Comparison of ENCODE assay signal across 9 cellular contexts in genomic region chr17:75124041-75124818, GRCh38. TPM values are rescaled to one million over a fixed set of nuclear protein-coding genes. Genes with fewer than 3 reads are reported as not detected.
DNase-seq lines count a peak whose midpoint lies in the region; ATAC-seq and TF ChIP-seq lines count a peak whose summit lies in the region.
"Had no signal": no experiment of that assay in that cellular context is flagged by ENCODE, and none has a peak within 500 bp of the region (broad histone marks: within the 10 kb centered on the region; RNA-seq: fewer than 3 reads in every experiment).

No MANE protein-coding gene starts in this region.

- no peaks in the 10 kb centered on the region for H3K9me3 ChIP-seq in mucosa of stomach (ENCODE audit: control insufficient read depth, low read length)

- H3K36me3 ChIP-seq in mucosa of stomach (ENCODE audit: control insufficient read depth, insufficient read depth, low read length) = no peaks in the 10 kb centered on the region

- DNase-seq in HL-60 (ENCODE audit: low read depth in 1 of 2, low spot score in 1 of 2) (peak in 1 of 2 experiments; percentile 83), UCSD-AML1 (lab: John Stamatoyannopoulos, UW; ENCODE audit: unreplicated experiment) (peak; percentile 64), glutamatergic neuron (no peak)
- DNase-seq in central memory CD8-positive, alpha-beta T cell (ENCODE audit: low spot score in 2 of 2) = no peak
- peak in 1 of 2 donors; percentile 35 for DNase-seq in stimulated activated naive CD8-positive, alpha-beta T cell treated with anti-CD3 and anti-CD28 coated beads, Interleukin-15, amount 100 ng/mL, for 72 hours
- DNase-seq: naive B cell had no signal

- H3K27ac ChIP-seq in HL-60 (replicated peaks) = peak overlapping the region; percentile 38

- H3K27ac Mint-ChIP-seq in central memory CD8-positive, alpha-beta T cell (ENCODE audit: low read depth) = peak overlapping the region; percentile 25
- peak overlapping the region in 1 of 2 donors; percentile 65 for H3K27ac Mint-ChIP-seq in stimulated activated naive CD8-positive, alpha-beta T cell treated with anti-CD3 and anti-CD28 coated beads, Interleukin-15, amount 100 ng/mL, for 72 hours
- H3K27ac Mint-ChIP-seq in glutamatergic neuron (ENCODE audit: unreplicated experiment) = no peak overlapping the region

- no peak overlapping the region for H3K4me3 Mint-ChIP-seq in central memory CD8-positive, alpha-beta T cell
- no peak overlapping the region for H3K4me3 Mint-ChIP-seq in stimulated activated naive CD8-positive, alpha-beta T cell treated with anti-CD3 and anti-CD28 coated beads, Interleukin-15, amount 100 ng/mL, for 72 hours
- H3K4me3 Mint-ChIP-seq in glutamatergic neuron (ENCODE audit: unreplicated experiment) = no peak overlapping the region

- H3K9ac ChIP-seq in mucosa of stomach (ENCODE audit: low read length) = peak overlapping the region; percentile 33

- no peak for ATAC-seq in central memory CD8-positive, alpha-beta T cell (replicated peaks; ENCODE audit: extremely low read depth, poor library complexity, severe bottlenecking)
- peak; percentile 79 for ATAC-seq in stimulated activated naive CD8-positive, alpha-beta T cell treated with anti-CD3 and anti-CD28 coated beads, Interleukin-15, amount 100 ng/mL, for 72 hours
- ATAC-seq in HG02938 (IDR thresholded peaks at IDR 0.05; ENCODE audit: unreplicated experiment) (no peak), HG02588 (IDR thresholded peaks at IDR 0.05; ENCODE audit: unreplicated experiment) (no peak)

- H3K27me3 ChIP-seq in HL-60 (ENCODE audit: insufficient read depth, poor library complexity, severe bottlenecking) = no peaks in the 10 kb centered on the region
- H3K27me3 ChIP-seq in mucosa of stomach (ENCODE audit: control insufficient read depth, insufficient read depth, low read length) = no peaks in the 10 kb centered on the region

- no peak overlapping the region for H3K4me3 ChIP-seq in HL-60 (replicated peaks; ENCODE audit: insufficient read depth, low read length)
- H3K4me3 ChIP-seq in mucosa of stomach (ENCODE audit: low read length) = peak overlapping the region; percentile 26

- peaks cover 27% of the 10 kb centered on the region for H3K4me1 Mint-ChIP-seq in central memory CD8-positive, alpha-beta T cell
- H3K4me1 Mint-ChIP-seq in stimulated activated naive CD8-positive, alpha-beta T cell treated with anti-CD3 and anti-CD28 coated beads, Interleukin-15, amount 100 ng/mL, for 72 hours = peaks cover 39% of the 10 kb centered on the region
- H3K4me1 Mint-ChIP-seq in glutamatergic neuron (ENCODE audit: low read depth, unreplicated experiment) = no peaks in the 10 kb centered on the region

- H3K9me3 Mint-ChIP-seq in central memory CD8-positive, alpha-beta T cell = no peaks in the 10 kb centered on the region
- no peaks in the 10 kb centered on the region for H3K9me3 Mint-ChIP-seq in stimulated activated naive CD8-positive, alpha-beta T cell treated with anti-CD3 and anti-CD28 coated beads, Interleukin-15, amount 100 ng/mL, for 72 hours
- peaks cover 5% of the 10 kb centered on the region for H3K9me3 Mint-ChIP-seq in glutamatergic neuron (ENCODE audit: unreplicated experiment)
- H3K9me3 Mint-ChIP-seq: naive B cell had no signal

- H3K27me3 Mint-ChIP-seq in central memory CD8-positive, alpha-beta T cell = no peaks in the 10 kb centered on the region
- no peaks in the 10 kb centered on the region for H3K27me3 Mint-ChIP-seq in stimulated activated naive CD8-positive, alpha-beta T cell treated with anti-CD3 and anti-CD28 coated beads, Interleukin-15, amount 100 ng/mL, for 72 hours
- peaks cover 6% of the 10 kb centered on the region for H3K27me3 Mint-ChIP-seq in glutamatergic neuron (ENCODE audit: unreplicated experiment)
- H3K27me3 Mint-ChIP-seq: naive B cell had no signal

- H3K4me1 ChIP-seq in mucosa of stomach (ENCODE audit: control insufficient read depth, insufficient read depth, low read length) = peaks cover 40% of the 10 kb centered on the region

- no peak for TF ChIP-seq CTCF in HL-60 (IDR thresholded peaks at IDR 0.05; ENCODE audit: insufficient read depth, low read length)
- no peak for TF ChIP-seq CTCF in glutamatergic neuron (IDR thresholded peaks at IDR 0.05; ENCODE audit: partially characterized antibody, unreplicated experiment)

- H3K36me3 Mint-ChIP-seq in central memory CD8-positive, alpha-beta T cell (ENCODE audit: insufficient read depth) = peaks cover 8% of the 10 kb centered on the region
- H3K36me3 Mint-ChIP-seq in glutamatergic neuron (ENCODE audit: unreplicated experiment) = no peaks in the 10 kb centered on the region

RNA-seq across cellular contexts. Expression of gene NT5C, which starts 7.3 kb away (rescaled TPM):
- total RNA-seq in glutamatergic neuron (ENCODE audit: unreplicated experiment) = 40.4 TPM

RNA-seq across cellular contexts. Expression of gene ARMC7, which starts 14.5 kb away (rescaled TPM):
- 9.9 TPM for total RNA-seq in glutamatergic neuron (ENCODE audit: unreplicated experiment)

RNA-seq across cellular contexts. Expression of gene JPT1, which starts 30.1 kb away (rescaled TPM):
- total RNA-seq in glutamatergic neuron (ENCODE audit: unreplicated experiment) = 642 TPM

RNA-seq across cellular contexts. Expression of gene SLC16A5, which starts 36.5 kb away (rescaled TPM):
- 1.1 TPM for total RNA-seq in glutamatergic neuron (ENCODE audit: unreplicated experiment)

RNA-seq across cellular contexts. Expression of gene SUMO2, which starts 58.5 kb away (rescaled TPM):
- total RNA-seq in glutamatergic neuron (ENCODE audit: unreplicated experiment) = 625 TPM
